8 cellular contexts compared by ENCODE assay signal in the genomic region with DNA sequence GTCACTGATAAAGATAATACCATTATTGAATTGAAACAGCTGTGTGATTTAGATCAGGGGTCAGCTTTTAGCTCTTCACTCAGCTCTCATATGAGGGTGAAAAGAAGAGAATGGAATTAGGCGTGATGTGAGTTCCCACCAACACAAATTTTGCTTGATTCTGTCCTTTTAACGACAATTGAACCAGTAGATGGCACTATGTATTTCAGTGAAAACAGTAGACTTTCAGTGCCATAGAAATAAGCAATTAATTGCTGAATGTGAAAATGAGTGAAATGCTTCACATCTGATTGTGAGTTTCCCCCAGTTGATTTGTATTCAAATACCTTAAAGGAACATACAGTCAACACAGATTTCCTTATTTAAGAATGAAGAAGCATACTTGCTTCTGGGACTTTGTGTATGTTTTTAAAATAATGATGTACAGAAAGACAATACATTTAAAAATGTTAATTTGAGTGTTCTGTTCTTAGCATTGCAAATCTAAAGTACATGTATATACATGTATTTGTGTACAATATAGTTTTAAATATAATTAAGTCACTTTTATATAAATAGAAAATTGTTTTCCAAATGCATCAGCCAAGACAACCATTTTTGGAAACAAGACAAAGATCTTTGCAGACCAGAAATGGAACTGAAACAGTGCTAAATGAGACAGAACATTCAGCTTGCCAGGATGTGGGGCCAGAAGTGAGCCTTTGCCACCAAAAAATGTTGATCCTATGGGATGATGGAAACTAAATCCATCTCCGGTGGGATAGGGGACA.
DNase-seq lines count a peak whose midpoint lies in the region; TF ChIP-seq lines count a peak whose summit lies in the region.

No MANE protein-coding gene starts in this region.

- H3K9ac ChIP-seq in smooth muscle cell (ENCODE audit: low read depth): no peak overlapping the region

- H3K4me2 ChIP-seq in smooth muscle cell: no peak overlapping the region

- H2AFZ ChIP-seq in smooth muscle cell (ENCODE audit: low read depth): peak overlapping the region; percentile 47

- no peaks in the 10 kb centered on the region for H3K79me2 ChIP-seq in smooth muscle cell (ENCODE audit: low read depth)

- POLR2A ChIA-PET in HEK293 (lab: Yijun Ruan, JAX): no interaction called here

- no peaks in the 10 kb centered on the region; the same call in 1 of the 2 replicates for H3K4me1 ChIP-seq in HEK293 (ENCODE audit: control insufficient read depth, insufficient read depth, low read length)
- peaks cover 6% of the 10 kb centered on the region for H3K4me1 ChIP-seq in smooth muscle cell (ENCODE audit: low read depth)

- CTCF ChIA-PET in HEK293 (lab: Yijun Ruan, JAX): interaction anchor here (0.6 to 1.9 kb wide), 7 partner anchors 8 to 271 kb away, joined by 3 to 7 read pairs (median 4); no protein-coding TSS in a partner anchor

- H3K4me3 ChIP-seq in HEK293 (ENCODE audit: low read depth, low read length) (no peak overlapping the region), epithelial cell of esophagus (ENCODE audit: low read length) (no peak overlapping the region), smooth muscle cell (no peak overlapping the region)

- H3K27ac ChIP-seq in HEK293 (ENCODE audit: extremely low read depth, low read depth, low read length) (no peak overlapping the region), smooth muscle cell (ENCODE audit: low read depth) (no peak overlapping the region)

- WGBS in smooth muscle cell (ENCODE audit: low lambda C conversion rate): 55% methylated on average over 3 of the region's 3 CpGs

- TF ChIP-seq CTCF in HEK293 (tag by site-specific recombination; IDR thresholded peaks at IDR 0.05) (no peak), epithelial cell of esophagus (IDR thresholded peaks at IDR 0.05; ENCODE audit: insufficient read depth, low read depth, low read length, missing control alignments) (peak; percentile 55), smooth muscle cell (IDR thresholded peaks at IDR 0.05; ENCODE audit: borderline replicate concordance, insufficient read depth, poor library complexity, severe bottlenecking) (peak; percentile 48)

- no peaks in the 10 kb centered on the region for H4K20me1 ChIP-seq in smooth muscle cell (ENCODE audit: low read depth)

- H3K36me3 ChIP-seq in HEK293 (ENCODE audit: control insufficient read depth in 2 of 2, insufficient read depth in 1 of 2, low read length in 2 of 2): no peaks in the 10 kb centered on the region
- H3K36me3 ChIP-seq in smooth muscle cell (ENCODE audit: low read depth): no peaks in the 10 kb centered on the region

- H3K27me3 ChIP-seq in smooth muscle cell (ENCODE audit: low read depth): no peaks in the 10 kb centered on the region

- H3K9me3 ChIP-seq in HEK293 (ENCODE audit: control insufficient read depth, insufficient read depth, low read depth, low read length): no peaks in the 10 kb centered on the region
- H3K9me3 ChIP-seq in smooth muscle cell (replicated peaks; ENCODE audit: low read depth): no peaks in the 10 kb centered on the region

- H3F3A ChIP-seq in smooth muscle cell (ENCODE audit: low read depth): no peaks in the 10 kb centered on the region

- DNase-seq in NOMO-1 treated with DMSO at 0.1 percent for 48 hours (lab: John Stamatoyannopoulos, UW; ENCODE audit: unreplicated experiment) (peak; percentile 5), NOMO-1 (lab: John Stamatoyannopoulos, UW; ENCODE audit: unreplicated experiment in 2 of 2) (no peak), NAMALWA (ENCODE audit: low spot score) (peak; percentile 39), epithelial cell of esophagus (ENCODE audit: low read depth) (peak; percentile 47), smooth muscle cell (lab: John Stamatoyannopoulos, UW; ENCODE audit: unreplicated experiment) (no peak), nucleus accumbens (lab: John Stamatoyannopoulos, UW) (no peak), DMS153 treated with DMSO at 0.1 percent for 48 hours (lab: John Stamatoyannopoulos, UW; ENCODE audit: unreplicated experiment) (no peak)

TF ChIP-seq in HEK293, 187 proteins besides CTCF, POLR2A, EP300 and RAD21:
- TF ChIP-seq PRDM1 (tag by site-specific recombination; IDR thresholded peaks at IDR 0.05): peak; percentile 66
- peak; percentile 70 for TF ChIP-seq ZNF654 (tag by site-specific recombination; IDR thresholded peaks at IDR 0.05; ENCODE audit: low read depth)
- no peak for TF ChIP-seq ZNF146 (tag by site-specific recombination; IDR thresholded peaks at IDR 0.05)
TF ChIP-seq in HEK293: peak in this region for 2.

Comparison
In these comparisons a context has a peak if more than half of its experiments do, and no peak if none do; other contexts are left out.
1. DNase-seq: peak in NOMO-1 treated with DMSO at 0.1 percent for 48 hours (single experiment), NAMALWA (single experiment) and epithelial cell of esophagus (single experiment); none in NOMO-1 (0 of 2), smooth muscle cell (single experiment), nucleus accumbens (0 of 56) and DMS153 treated with DMSO at 0.1 percent for 48 hours (single experiment).